Comparison of ENCODE assay signal across 8 cellular contexts in genomic region chr5:139660916-139661814, GRCh38.
A peak's percentile ranks its signal among the peaks of the same experiment; 100 is the strongest.
DNase-seq lines count a peak whose midpoint lies in the region; ATAC-seq and TF ChIP-seq lines count a peak whose summit lies in the region.

No MANE protein-coding gene starts in this region.

- no peak overlapping the region for H3K4me3 ChIP-seq in fibroblast of mammary gland (ENCODE audit: control insufficient read depth, low read depth, low read length)

- peak; percentile 29 for ATAC-seq in HG02610 (IDR thresholded peaks at IDR 0.05; ENCODE audit: unreplicated experiment)
- ATAC-seq in HG03039 (IDR thresholded peaks at IDR 0.05; ENCODE audit: unreplicated experiment) = no peak
- no peak for ATAC-seq in GM21390 (IDR thresholded peaks at IDR 0.05; ENCODE audit: unreplicated experiment)

- no peak for TF ChIP-seq CTCF in fibroblast of mammary gland (conservative IDR thresholded peaks at IDR 0.05; ENCODE audit: control insufficient read depth, insufficient read depth, low read depth, low read length)

- DNase-seq in EL = peak; percentile 95
- peak; percentile 93 for DNase-seq in SW480 (ENCODE audit: low spot score)
- peak; percentile 96 for DNase-seq in fibroblast of mammary gland (ENCODE audit: low read depth)
- DNase-seq in nucleus accumbens (lab: John Stamatoyannopoulos, UW) = peak in 52 of 56 donors; percentile 29 to 95 (median 68)
- DNase-seq in GM19240 (ENCODE audit: insufficient read length, low spot score) = no peak
